8 cellular contexts compared by ENCODE assay signal in the genomic region with DNA sequence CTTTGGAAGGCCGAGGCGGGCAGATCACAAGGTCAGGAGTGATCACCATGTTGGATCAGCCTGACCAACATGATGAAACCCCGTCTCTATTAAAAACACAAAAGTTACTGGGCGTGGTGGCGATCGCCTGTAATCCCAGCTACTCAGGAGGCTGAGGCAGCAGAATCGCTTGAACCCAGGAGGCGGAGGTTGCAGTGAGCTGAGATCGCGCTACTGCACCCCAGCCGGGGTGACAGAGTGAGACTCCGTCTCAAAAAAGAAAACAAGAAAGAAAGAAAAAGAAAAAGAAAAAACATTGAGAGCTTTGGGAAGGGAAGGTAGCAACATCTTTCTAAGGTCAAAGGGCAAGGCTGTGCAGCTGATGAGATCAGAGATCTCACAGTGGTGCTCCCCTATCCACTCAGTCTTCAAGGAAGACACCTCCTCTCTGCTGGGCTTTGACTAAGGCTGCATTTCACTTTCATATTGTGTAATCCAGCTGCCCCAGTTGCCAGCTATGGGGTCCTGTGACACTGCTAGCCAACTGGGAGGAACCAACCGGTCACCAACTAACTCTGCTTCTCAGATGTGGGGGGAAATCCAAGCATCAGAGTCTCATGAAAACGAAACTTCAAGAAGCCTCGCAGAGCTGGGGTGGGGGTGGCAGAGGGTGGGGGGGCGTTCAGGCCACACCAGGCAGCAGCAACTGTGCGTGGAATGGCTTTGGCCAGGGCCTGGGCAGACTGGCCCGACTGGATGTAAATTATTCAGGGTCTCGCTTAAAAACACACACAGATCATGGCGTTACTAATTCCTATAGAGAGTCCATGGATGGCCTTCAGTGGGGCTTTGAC.
DNase-seq lines count a peak whose midpoint lies in the region; ATAC-seq, FAIRE-seq and TF ChIP-seq lines count a peak whose summit lies in the region.

No MANE protein-coding gene starts in this region.

- H3K36me3 ChIP-seq in OCI-LY3 (replicated peaks; ENCODE audit: low read depth, low read length) = peaks cover 2% of the 10 kb centered on the region

- H3K4me1 ChIP-seq in OCI-LY3 (ENCODE audit: low read length) = peaks cover 45% of the 10 kb centered on the region

- H3K4me3 Mint-ChIP-seq in activated naive CD8-positive, alpha-beta T cell = peak overlapping the region; percentile 97

- H3K9ac ChIP-seq in OCI-LY3 (ENCODE audit: low read length) = peak overlapping the region; percentile 82

- peak overlapping the region; percentile 90 for H3K4me2 ChIP-seq in OCI-LY3 (ENCODE audit: low read length)

- no peaks in the 10 kb centered on the region for H3K9me3 Mint-ChIP-seq in activated naive CD8-positive, alpha-beta T cell (ENCODE audit: low read depth)

- DNase-seq in kidney tubule cell (ENCODE audit: low spot score) (peak; percentile 29), HTR-8/SVneo (ENCODE audit: insufficient read length, low spot score) (no peak), inferior parietal cortex (ENCODE audit: extremely low spot score) (no peak)
- peak; percentile 35 to 58 for DNase-seq in stimulated activated CD4-positive, alpha-beta T cell treated with anti-CD3 and anti-CD28 coated beads, Interleukin-4, amount 100 ng/mL, for 48 hours (ENCODE audit: low read depth in 2 of 2)

- H2AFZ ChIP-seq in OCI-LY3 (ENCODE audit: low read depth, low read length) = no peak overlapping the region

- no peak for TF ChIP-seq CTCF in OCI-LY3 (IDR thresholded peaks at IDR 0.05; ENCODE audit: low read depth, low read length)

- H3K36me3 Mint-ChIP-seq in activated naive CD8-positive, alpha-beta T cell = peaks cover 2% of the 10 kb centered on the region

- no peak for FAIRE-seq in HTR-8/SVneo (lab: Jason Lieb, UNC)

- H4K20me1 ChIP-seq in OCI-LY3 (ENCODE audit: insufficient read depth, low read length) = peaks cover 16% of the 10 kb centered on the region

- no peaks in the 10 kb centered on the region for H3K27me3 Mint-ChIP-seq in activated naive CD8-positive, alpha-beta T cell

- H3K79me2 ChIP-seq in OCI-LY3 (ENCODE audit: low read length) = peaks cover 74% of the 10 kb centered on the region

- peaks cover 44% of the 10 kb centered on the region for H3K4me1 Mint-ChIP-seq in activated naive CD8-positive, alpha-beta T cell (ENCODE audit: low read depth)

- H3K4me3 ChIP-seq in OCI-LY3 (ENCODE audit: low read length) = peak overlapping the region; percentile 91

- no peaks in the 10 kb centered on the region for H3K27me3 ChIP-seq in OCI-LY3 (ENCODE audit: low read depth, low read length)

- peak overlapping the region; percentile 97 for H3K27ac Mint-ChIP-seq in activated naive CD8-positive, alpha-beta T cell

- peak overlapping the region; percentile 92 for H3K27ac ChIP-seq in OCI-LY3 (ENCODE audit: low read length)

- ATAC-seq in GM18502 (IDR thresholded peaks at IDR 0.05; ENCODE audit: poor library complexity, unreplicated experiment) = peak; percentile 63
- peak; percentile 52 for ATAC-seq in HG02763 (IDR thresholded peaks at IDR 0.05; ENCODE audit: unreplicated experiment)

- no peaks in the 10 kb centered on the region for H3K9me3 ChIP-seq in OCI-LY3 (ENCODE audit: insufficient read depth, low read length)

Comparison
In these comparisons a context has a peak if more than half of its experiments do, and no peak if none do; other contexts are left out.
1. DNase-seq: peak in kidney tubule cell (single experiment) and stimulated activated CD4-positive, alpha-beta T cell treated with anti-CD3 and anti-CD28 coated beads, Interleukin-4, amount 100 ng/mL, for 48 hours (2 of 2); none in HTR-8/SVneo (single experiment) and inferior parietal cortex (single experiment).